ENCODE assay signal across 1 cellular context in genomic region chr6:137927777-137928218, GRCh38.
TF ChIP-seq lines count a peak whose summit lies in the region.

No MANE protein-coding gene starts in this region.

TF ChIP-seq in K562, 482 proteins besides CTCF, POLR2A, EP300 and RAD21 (continued from another document and continues in another):
- peak; percentile 66; the same call in 1 of the 2 replicates for TF ChIP-seq ZNF592 (IDR thresholded peaks at IDR 0.05)
- TF ChIP-seq RNF2 (IDR thresholded peaks at IDR 0.05): no peak
- TF ChIP-seq NR2F6 (CRISPR knock-in tag; IDR thresholded peaks at IDR 0.05): no peak
- no peak for TF ChIP-seq TAF7 (tag; IDR thresholded peaks at IDR 0.05)
- TF ChIP-seq SREBF2 (CRISPR knock-in tag; IDR thresholded peaks at IDR 0.05): no peak
- TF ChIP-seq EGR1 (conservative IDR thresholded peaks at IDR 0.05): peak; percentile 26; the same call in 1 of the 2 replicates
- TF ChIP-seq ZNF124 (CRISPR knock-in tag; IDR thresholded peaks at IDR 0.05): no peak
- TF ChIP-seq CEBPB (tag; IDR thresholded peaks at IDR 0.05): no peak
- no peak for TF ChIP-seq ZC3H11A (IDR thresholded peaks at IDR 0.05; ENCODE audit: low read depth, low read length)
- no peak for TF ChIP-seq SNIP1 (IDR thresholded peaks at IDR 0.05; ENCODE audit: low read depth)
- TF ChIP-seq HNRNPK (IDR thresholded peaks at IDR 0.05; ENCODE audit: low read depth, low read length, poor library complexity, severe bottlenecking): no peak
- TF ChIP-seq TOE1 (IDR thresholded peaks at IDR 0.05; ENCODE audit: borderline replicate concordance): no peak
- no peak for TF ChIP-seq TOE1 (CRISPR knock-in tag; IDR thresholded peaks at IDR 0.05; ENCODE audit: borderline replicate concordance, low read depth)
- TF ChIP-seq CBX8 (IDR thresholded peaks at IDR 0.05; ENCODE audit: borderline replicate concordance, extremely low read depth, low read depth, low read length, poor library complexity, severe bottlenecking): no peak
- no peak for TF ChIP-seq RREB1 (CRISPR knock-in tag; IDR thresholded peaks at IDR 0.05)
- no peak for TF ChIP-seq ZNF324 (CRISPR knock-in tag; IDR thresholded peaks at IDR 0.05)
- no peak for TF ChIP-seq ZBTB26 (CRISPR knock-in tag; IDR thresholded peaks at IDR 0.05)
- no peak for TF ChIP-seq ZNF583 (CRISPR knock-in tag; IDR thresholded peaks at IDR 0.05)
- TF ChIP-seq RBM34 (IDR thresholded peaks at IDR 0.05; ENCODE audit: borderline replicate concordance, insufficient read depth, low read length): no peak
- TF ChIP-seq CREB1 (IDR thresholded peaks at IDR 0.05): no peak
- TF ChIP-seq CREB1 (CRISPR knock-in tag; IDR thresholded peaks at IDR 0.05): no peak
- no peak for TF ChIP-seq ZFPM2 (CRISPR knock-in tag; IDR thresholded peaks at IDR 0.05)
- TF ChIP-seq GABPB1 (CRISPR knock-in tag; IDR thresholded peaks at IDR 0.05): no peak; the same call in 1 of the 2 replicates
- no peak for TF ChIP-seq TEAD1 (CRISPR knock-in tag; IDR thresholded peaks at IDR 0.05)
- TF ChIP-seq CHD2 (IDR thresholded peaks at IDR 0.05; ENCODE audit: low read depth, low read length): no peak
- no peak for TF ChIP-seq SUPT5H (IDR thresholded peaks at IDR 0.05)
- no peak for TF ChIP-seq ZSCAN32 (CRISPR knock-in tag; IDR thresholded peaks at IDR 0.05)
- TF ChIP-seq SMC3 (conservative IDR thresholded peaks at IDR 0.05; ENCODE audit: insufficient read depth, low read depth, low read length): no peak
- TF ChIP-seq XRCC4 (IDR thresholded peaks at IDR 0.05; ENCODE audit: extremely low read depth, insufficient read depth, insufficient read length): no peak
- TF ChIP-seq IFI16 (CRISPR knock-in tag; IDR thresholded peaks at IDR 0.05): no peak
- TF ChIP-seq NFXL1 (CRISPR knock-in tag; IDR thresholded peaks at IDR 0.05): no peak
- no peak for TF ChIP-seq POLR2AphosphoS2 (IDR thresholded peaks at IDR 0.05; ENCODE audit: low read length)
- TF ChIP-seq NKRF (IDR thresholded peaks at IDR 0.05; ENCODE audit: borderline replicate concordance): no peak
- no peak for TF ChIP-seq CBX1 (IDR thresholded peaks at IDR 0.05; ENCODE audit: low read depth)
- TF ChIP-seq BRD4 (IDR thresholded peaks at IDR 0.05): no peak
- peak; percentile 31; the same call in 1 of the 2 replicates for TF ChIP-seq ZBTB40 (IDR thresholded peaks at IDR 0.05)
- no peak for TF ChIP-seq ZBTB40 (CRISPR knock-in tag; IDR thresholded peaks at IDR 0.05)
- no peak for TF ChIP-seq ETS1 (conservative IDR thresholded peaks at IDR 0.05; ENCODE audit: control insufficient read depth, low read depth, low read length)
- no peak for TF ChIP-seq MTA1 (IDR thresholded peaks at IDR 0.05; ENCODE audit: borderline replicate concordance)
